ENCODE assay signal across 8 cellular contexts in the genomic region with DNA sequence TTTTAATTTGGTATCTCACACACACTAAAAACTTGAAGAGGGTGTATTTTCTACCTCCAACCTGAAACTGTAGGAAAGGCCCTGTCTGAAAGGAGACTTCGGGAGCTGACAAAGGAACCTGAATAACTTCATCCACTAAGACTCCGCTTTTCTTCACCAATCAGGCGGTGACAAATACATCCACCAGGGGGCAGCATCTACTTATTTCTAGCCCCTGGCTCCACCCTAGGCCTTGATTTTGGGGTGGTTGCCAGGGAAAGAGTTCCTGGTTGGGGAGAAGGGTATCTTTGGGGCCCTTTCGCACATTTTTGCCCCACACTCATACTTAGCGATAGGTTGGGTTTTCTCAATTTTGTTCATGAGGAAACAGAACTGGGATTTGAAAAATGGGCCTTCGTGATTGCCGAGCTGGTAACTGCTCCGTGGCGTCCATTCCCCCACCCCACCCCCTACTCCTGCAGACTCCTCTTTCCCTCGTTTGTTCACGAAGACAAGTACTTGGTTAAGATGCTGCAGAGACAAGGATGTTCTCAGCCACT. TPM values are rescaled to one million over a fixed set of nuclear protein-coding genes. Genes with fewer than 3 reads are reported as not detected.
DNase-seq lines count a peak whose midpoint lies in the region; ATAC-seq and TF ChIP-seq lines count a peak whose summit lies in the region.

No MANE protein-coding gene starts in this region.

- DNase-seq in AML-193 (lab: John Stamatoyannopoulos, UW) (peak; percentile 88 to 93), HFF-Myc (ENCODE audit: extremely low read depth, low read depth) (no peak), NCI-H748 (lab: John Stamatoyannopoulos, UW; ENCODE audit: unreplicated experiment) (peak; percentile 82), dermis blood vessel endothelial cell (peak; percentile 91), lower leg skin (ENCODE audit: low spot score in 2 of 2) (peak; percentile 92 to 98)
- peak; percentile 88 to 91 for DNase-seq in activated CD4-positive, alpha-beta T cell treated with anti-CD3 and anti-CD28 coated beads, Interleukin-2, amount 50 U/mL, for 4 hours
- peak; percentile 80 to 81 for DNase-seq in stimulated activated CD4-positive, alpha-beta T cell treated with anti-CD3 and anti-CD28 coated beads, Interleukin-4, amount 100 ng/mL, for 4 hours

- no peak for ATAC-seq in GM18870 (IDR thresholded peaks at IDR 0.05; ENCODE audit: unreplicated experiment)

- 17 to 27% methylated on average over 11 of the region's 11 CpGs for WGBS in lower leg skin, 2 donors

- H3K4me3 ChIP-seq in HFF-Myc (replicated peaks; ENCODE audit: low read depth, low read length) (no peak overlapping the region), lower leg skin (ENCODE audit: low read depth, poor library complexity, severe bottlenecking) (no peak overlapping the region)

- intact Hi-C loops in lower leg skin (cut with DNase I; ENCODE audit: low total_unique reads), result loop anchor here (2.0 kb wide), 1 partner anchor 89 kb away; the partner anchor contains the start of gene DHX8

- TF ChIP-seq POLR2A in lower leg skin (IDR thresholded peaks at IDR 0.05), result no peak

- TF ChIP-seq CTCF in HFF-Myc (IDR thresholded peaks at IDR 0.05; ENCODE audit: low read depth, low read length, missing control alignments) (peak; percentile 82), lower leg skin (IDR thresholded peaks at IDR 0.05) (peak in 1 of 3 donors; percentile 94)

RNA-seq across cellular contexts. Expression of gene ARL4D, which starts 4.8 kb away (rescaled TPM):
- total RNA-seq in dermis blood vessel endothelial cell (0.93 and 1.4 TPM in 2 replicates), lower leg skin (10 to 100 TPM; 30.3 to 50.6 (median 43.7) TPM)

Comparison
In these comparisons a context has a peak if more than half of its experiments do, and no peak if none do; other contexts are left out.
1. RNA of gene ARL4D, which starts 4.8 kb away (total RNA-seq): 30.3 to 50.6 TPM in lower leg skin; 0.93 to 1.4 TPM in dermis blood vessel endothelial cell; every median in the first group is over 10 times any median in the second.